Comparison of ENCODE assay signal across 19 cellular contexts in genomic region chr4:23770011-23770410, GRCh38.
A peak's percentile ranks its signal among the peaks of the same experiment; 100 is the strongest.
DNase-seq lines count a peak whose midpoint lies in the region; ATAC-seq and TF ChIP-seq lines count a peak whose summit lies in the region.
"Had no signal": no experiment of that assay in that cellular context is flagged by ENCODE, and none has a peak within 500 bp of the region (broad histone marks: within the 10 kb centered on the region; RNA-seq: fewer than 3 reads in every experiment).

No MANE protein-coding gene starts in this region.

- H3K27ac ChIP-seq in ACC112 (ENCODE audit: low read depth, low read length) (0 out of 2 replicates have a peak overlapping the region, but pooled peaks have one; percentile 25), HEK293 (ENCODE audit: extremely low read depth, low read depth, low read length) (no peak overlapping the region)
- H3K27ac ChIP-seq in CD8-positive, alpha-beta T cell (ENCODE audit: low read depth, low read length): no peak overlapping the region
- H3K27ac ChIP-seq: SJCRH30 had no signal

- CTCF ChIA-PET in HEK293 (lab: Yijun Ruan, JAX): no interaction called here
- CTCF ChIA-PET in activated CD8-positive, alpha-beta T cell treated with anti-CD3 and anti-CD28 coated beads for 36 hours (lab: Charles Lee): no interaction called here
- CTCF ChIA-PET in CD8-positive, alpha-beta T cell (lab: Charles Lee): interaction anchor here (1.6 kb wide), 1 partner anchor 12 kb away, joined by 4 read pairs; no protein-coding TSS in a partner anchor

- no peak overlapping the region for H2AFZ ChIP-seq in ACC112 (ENCODE audit: low read length, unreplicated experiment)

- H3K27me3 Mint-ChIP-seq in chondrocyte (ENCODE audit: low read depth): no peaks in the 10 kb centered on the region
- no peaks in the 10 kb centered on the region for H3K27me3 Mint-ChIP-seq in activated CD8-positive, alpha-beta T cell treated with anti-CD3 and anti-CD28 coated beads for 36 hours
- H3K27me3 Mint-ChIP-seq in CD8-positive, alpha-beta T cell (ENCODE audit: low read depth): no peaks in the 10 kb centered on the region
- H3K27me3 Mint-ChIP-seq in immature natural killer cell (ENCODE audit: low read depth in 3 of 3): no peaks in the 10 kb centered on the region
- peaks cover under 1% of the 10 kb centered on the region for H3K27me3 Mint-ChIP-seq in progenitor cell of endocrine pancreas
- H3K27me3 Mint-ChIP-seq: activated naive CD8-positive, alpha-beta T cell treated with anti-CD3 and anti-CD28 coated beads, Interleukin-2, amount 10 ng/mL, durations not matched to agents 7 days and 5 days; CD4-positive, CD25-positive, alpha-beta regulatory T cell had no signal

- no peaks in the 10 kb centered on the region for H3K27me3 ChIP-seq in ACC112 (ENCODE audit: insufficient read depth, low read length)
- H3K27me3 ChIP-seq in CD8-positive, alpha-beta T cell (ENCODE audit: insufficient read depth, low read length): no peaks in the 10 kb centered on the region
- H3K27me3 ChIP-seq: SJCRH30 had no signal

- ATAC-seq in mucosa of descending colon: peak; percentile 55
- no peak for ATAC-seq in activated CD8-positive, alpha-beta T cell treated with anti-CD3 and anti-CD28 coated beads for 36 hours
- no peak for ATAC-seq in CD8-positive, alpha-beta T cell
- ATAC-seq: activated CD4-positive, CD25-positive, alpha-beta regulatory T cell treated with anti-CD3 and anti-CD28 coated beads, Interleukin-2, amount 50 U/mL, for 24 hours; left cardiac atrium had no signal

- H3K4me1 ChIP-seq in ACC112 (ENCODE audit: control insufficient read depth, insufficient read depth, low read length, unreplicated experiment) (peaks cover 12% of the 10 kb centered on the region), HEK293 (ENCODE audit: control insufficient read depth, insufficient read depth, low read length) (no peaks in the 10 kb centered on the region; the same call in 1 of the 2 replicates), mucosa of descending colon (ENCODE audit: low read depth) (no peaks in the 10 kb centered on the region)
- H3K4me1 ChIP-seq in CD8-positive, alpha-beta T cell (ENCODE audit: insufficient read depth, low read length): no peaks in the 10 kb centered on the region
- H3K4me1 ChIP-seq: SJCRH30 had no signal

- H3K27ac Mint-ChIP-seq in chondrocyte (ENCODE audit: unreplicated experiment) (peak overlapping the region; percentile 79), immature natural killer cell (no peak overlapping the region), progenitor cell of endocrine pancreas (no peak overlapping the region)
- H3K27ac Mint-ChIP-seq in activated CD8-positive, alpha-beta T cell treated with anti-CD3 and anti-CD28 coated beads for 36 hours: no peak overlapping the region
- no peak overlapping the region for H3K27ac Mint-ChIP-seq in CD8-positive, alpha-beta T cell
- H3K27ac Mint-ChIP-seq: activated naive CD8-positive, alpha-beta T cell treated with anti-CD3 and anti-CD28 coated beads, Interleukin-2, amount 10 ng/mL, durations not matched to agents 7 days and 5 days; CD4-positive, CD25-positive, alpha-beta regulatory T cell; T-helper 2 cell treated with Interferon-gamma antibody and Interleukin-4, amounts not matched to agents 5 μg/mL and 100 μg/mL, for 36 hours had no signal

- H3K4me3 ChIP-seq in ACC112 (ENCODE audit: low read depth, low read length) (no peak overlapping the region), HEK293 (ENCODE audit: low read depth, low read length) (no peak overlapping the region), mucosa of descending colon (no peak overlapping the region)
- H3K4me3 ChIP-seq in CD8-positive, alpha-beta T cell (ENCODE audit: low read depth, low read length): no peak overlapping the region
- H3K4me3 ChIP-seq: SJCRH30 had no signal

- H3K36me3 ChIP-seq in ACC112 (ENCODE audit: insufficient read depth, low read length): no peaks in the 10 kb centered on the region
- H3K36me3 ChIP-seq in HEK293 (ENCODE audit: control insufficient read depth in 2 of 2, insufficient read depth in 1 of 2, low read length in 2 of 2): no peaks in the 10 kb centered on the region
- H3K36me3 ChIP-seq in mucosa of descending colon (ENCODE audit: low read depth): no peaks in the 10 kb centered on the region
- H3K36me3 ChIP-seq in CD8-positive, alpha-beta T cell (ENCODE audit: insufficient read depth, low read length): no peaks in the 10 kb centered on the region
- H3K36me3 ChIP-seq: SJCRH30 had no signal

- H3K4me3 Mint-ChIP-seq in chondrocyte (ENCODE audit: unreplicated experiment) (no peak overlapping the region), immature natural killer cell (no peak overlapping the region), progenitor cell of endocrine pancreas (ENCODE audit: low read depth) (no peak overlapping the region)
- H3K4me3 Mint-ChIP-seq in activated CD8-positive, alpha-beta T cell treated with anti-CD3 and anti-CD28 coated beads for 36 hours: no peak overlapping the region
- H3K4me3 Mint-ChIP-seq in CD8-positive, alpha-beta T cell: no peak overlapping the region
- H3K4me3 Mint-ChIP-seq: activated naive CD8-positive, alpha-beta T cell treated with anti-CD3 and anti-CD28 coated beads, Interleukin-2, amount 10 ng/mL, durations not matched to agents 7 days and 5 days; CD4-positive, CD25-positive, alpha-beta regulatory T cell; T-helper 2 cell treated with Interferon-gamma antibody and Interleukin-4, amounts not matched to agents 5 μg/mL and 100 μg/mL, for 36 hours had no signal

- H3K4me1 Mint-ChIP-seq in chondrocyte (ENCODE audit: low read depth) (peaks cover 30% of the 10 kb centered on the region), immature natural killer cell (no peaks in the 10 kb centered on the region), progenitor cell of endocrine pancreas (ENCODE audit: low read depth) (peaks cover 15% of the 10 kb centered on the region)
- H3K4me1 Mint-ChIP-seq in activated CD8-positive, alpha-beta T cell treated with anti-CD3 and anti-CD28 coated beads for 36 hours (ENCODE audit: low read depth): no peaks in the 10 kb centered on the region
- no peaks in the 10 kb centered on the region for H3K4me1 Mint-ChIP-seq in CD8-positive, alpha-beta T cell (ENCODE audit: low read depth)
- H3K4me1 Mint-ChIP-seq: activated naive CD8-positive, alpha-beta T cell treated with anti-CD3 and anti-CD28 coated beads, Interleukin-2, amount 10 ng/mL, durations not matched to agents 7 days and 5 days; CD4-positive, CD25-positive, alpha-beta regulatory T cell had no signal

- TF ChIP-seq CTCF in HEK293 (tag by site-specific recombination; IDR thresholded peaks at IDR 0.05): no peak
- no peak for TF ChIP-seq CTCF in chondrocyte (IDR thresholded peaks at IDR 0.05)
- no peak for TF ChIP-seq CTCF in mucosa of descending colon (IDR thresholded peaks at IDR 0.05)
- TF ChIP-seq CTCF in activated CD8-positive, alpha-beta T cell treated with anti-CD3 and anti-CD28 coated beads for 36 hours (IDR thresholded peaks at IDR 0.05): no peak
- TF ChIP-seq CTCF in CD8-positive, alpha-beta T cell (IDR thresholded peaks at IDR 0.05): no peak
- TF ChIP-seq CTCF in progenitor cell of endocrine pancreas (IDR thresholded peaks at IDR 0.05; ENCODE audit: unreplicated experiment): no peak

- intact Hi-C loops in mucosa of descending colon (cut with DNase I, micrococcal nuclease): no loop called here
- intact Hi-C loops in activated CD8-positive, alpha-beta T cell treated with anti-CD3 and anti-CD28 coated beads for 36 hours (cut with micrococcal nuclease): no loop called here
- intact Hi-C loops in CD8-positive, alpha-beta T cell (cut with DNase I, micrococcal nuclease): no loop called here

- H3K9me3 Mint-ChIP-seq in chondrocyte (ENCODE audit: low read depth): no peaks in the 10 kb centered on the region
- no peaks in the 10 kb centered on the region for H3K9me3 Mint-ChIP-seq in activated CD8-positive, alpha-beta T cell treated with anti-CD3 and anti-CD28 coated beads for 36 hours
- H3K9me3 Mint-ChIP-seq in CD8-positive, alpha-beta T cell: no peaks in the 10 kb centered on the region
- peaks cover 9 to 36% (median 10%) of the 10 kb centered on the region in 6 donors for H3K9me3 Mint-ChIP-seq in immature natural killer cell
- no peaks in the 10 kb centered on the region for H3K9me3 Mint-ChIP-seq in progenitor cell of endocrine pancreas (ENCODE audit: low read depth)
- H3K9me3 Mint-ChIP-seq: activated naive CD8-positive, alpha-beta T cell treated with anti-CD3 and anti-CD28 coated beads, Interleukin-2, amount 10 ng/mL, durations not matched to agents 7 days and 5 days; T-helper 2 cell treated with Interferon-gamma antibody and Interleukin-4, amounts not matched to agents 5 μg/mL and 100 μg/mL, for 36 hours had no signal

- H3K79me2 ChIP-seq in ACC112 (ENCODE audit: control insufficient read depth, insufficient read depth, low read length, unreplicated experiment): no peaks in the 10 kb centered on the region

- POLR2A ChIA-PET in HEK293 (lab: Yijun Ruan, JAX): interaction anchor here (0.6 kb wide), 1 partner anchor 798 kb away, joined by 3 read pairs; no protein-coding TSS in a partner anchor
- POLR2A ChIA-PET in activated CD8-positive, alpha-beta T cell treated with anti-CD3 and anti-CD28 coated beads for 36 hours (lab: Charles Lee): no interaction called here
- POLR2A ChIA-PET in CD8-positive, alpha-beta T cell (lab: Charles Lee): no interaction called here

- H3K36me3 Mint-ChIP-seq in chondrocyte (ENCODE audit: low read depth) (no peaks in the 10 kb centered on the region), immature natural killer cell (no peaks in the 10 kb centered on the region), progenitor cell of endocrine pancreas (ENCODE audit: insufficient read depth) (no peaks in the 10 kb centered on the region)
- no peaks in the 10 kb centered on the region for H3K36me3 Mint-ChIP-seq in activated CD8-positive, alpha-beta T cell treated with anti-CD3 and anti-CD28 coated beads for 36 hours (ENCODE audit: low read depth)
- no peaks in the 10 kb centered on the region for H3K36me3 Mint-ChIP-seq in CD8-positive, alpha-beta T cell
- H3K36me3 Mint-ChIP-seq: activated naive CD8-positive, alpha-beta T cell treated with anti-CD3 and anti-CD28 coated beads, Interleukin-2, amount 10 ng/mL, durations not matched to agents 7 days and 5 days; CD4-positive, CD25-positive, alpha-beta regulatory T cell had no signal

- H3K9me3 ChIP-seq in HEK293 (ENCODE audit: control insufficient read depth, insufficient read depth, low read depth, low read length) (no peaks in the 10 kb centered on the region), mucosa of descending colon (no peaks in the 10 kb centered on the region)
- no peaks in the 10 kb centered on the region for H3K9me3 ChIP-seq in CD8-positive, alpha-beta T cell (ENCODE audit: low read length)
- H3K9me3 ChIP-seq: SJCRH30 had no signal

- no peak for DNase-seq in chondrocyte (ENCODE audit: low spot score)
- no peak for DNase-seq in mucosa of descending colon
- DNase-seq in activated CD8-positive, alpha-beta T cell treated with anti-CD3 and anti-CD28 coated beads for 36 hours: no peak
- no peak for DNase-seq in CD8-positive, alpha-beta T cell
- no peak for DNase-seq in immature natural killer cell
- no peak for DNase-seq in progenitor cell of endocrine pancreas (ENCODE audit: low spot score, unreplicated experiment)
- DNase-seq: activated naive CD8-positive, alpha-beta T cell treated with anti-CD3 and anti-CD28 coated beads, Interleukin-2, amount 10 ng/mL, durations not matched to agents 7 days and 5 days; CD4-positive, CD25-positive, alpha-beta regulatory T cell; DND-41; effector memory CD4-positive, alpha-beta T cell; hypothalamus; left cardiac atrium; NCI-H2029; NCI-H510A treated with DMSO at 0.1 percent for 48 hours; SJCRH30 had no signal
